ENCODE assay signal across 2 cellular contexts in genomic region chr17:76673729-76674128, GRCh38.
TF ChIP-seq lines count a peak whose summit lies in the region.

No MANE protein-coding gene starts in this region.

TF ChIP-seq in HCT116, 20 proteins besides CTCF, POLR2A, EP300 and RAD21:
- TF ChIP-seq SIN3A (IDR thresholded peaks at IDR 0.05; ENCODE audit: low read depth) (no peak), POLR2AphosphoS5 (IDR thresholded peaks at IDR 0.05; ENCODE audit: low read depth, low read length) (peak; percentile 30)

TF ChIP-seq in K562, 482 proteins besides CTCF, POLR2A, EP300 and RAD21:
- TF ChIP-seq PKNOX1 (IDR thresholded peaks at IDR 0.05) (peak; percentile 74), FOXJ3 (CRISPR knock-in tag; IDR thresholded peaks at IDR 0.05) (no peak)
TF ChIP-seq in K562: peak in this region for 1.
